ENCODE assay signal across 8 cellular contexts in the genomic region with DNA sequence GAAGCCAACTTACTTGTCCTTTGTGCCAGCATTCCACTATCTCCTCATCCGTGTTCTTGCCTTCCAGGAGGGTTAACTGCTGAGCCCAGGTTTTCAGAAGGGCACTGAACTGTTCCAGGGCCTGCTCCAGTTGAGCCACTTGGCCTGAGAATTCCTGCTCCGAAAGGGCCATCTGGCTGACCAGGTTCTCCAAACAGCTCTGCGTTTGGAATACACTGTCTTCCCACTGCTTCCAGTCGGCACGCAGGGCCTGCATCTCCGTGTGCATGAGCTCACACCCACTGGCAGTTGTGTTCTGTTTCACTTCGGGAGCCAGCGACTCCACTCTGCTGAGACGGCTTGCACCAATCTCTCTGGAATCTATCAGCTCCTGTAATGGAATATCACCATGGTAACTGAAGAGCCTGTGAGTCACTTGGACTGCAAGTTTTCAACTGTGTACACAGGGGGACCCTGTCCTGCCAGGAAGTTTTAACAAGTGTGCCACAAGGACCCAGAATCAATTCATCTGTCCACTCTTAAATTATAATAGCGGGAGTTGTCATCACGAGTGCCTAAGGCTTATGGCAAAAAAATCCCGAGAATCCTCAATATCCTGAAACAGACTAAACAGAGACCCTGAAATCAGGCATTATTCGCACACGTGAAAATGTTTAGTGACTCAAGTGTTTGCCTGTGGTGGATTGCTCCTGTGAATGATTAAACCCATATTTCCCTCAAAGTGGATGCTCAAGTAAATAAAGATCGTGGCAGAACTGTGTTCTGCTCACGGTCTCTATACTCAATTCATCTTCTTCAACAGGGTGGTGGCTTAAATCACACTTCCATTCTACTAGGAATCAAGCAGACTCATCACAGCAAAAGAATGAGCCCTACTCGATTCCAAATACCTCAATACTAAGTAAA.
A peak's percentile ranks its signal among the peaks of the same experiment; 100 is the strongest.
DNase-seq lines count a peak whose midpoint lies in the region; ATAC-seq, FAIRE-seq and TF ChIP-seq lines count a peak whose summit lies in the region.

No MANE protein-coding gene starts in this region.

- H3K9ac ChIP-seq in neural progenitor cell = no peak overlapping the region

- H3K4me3 Mint-ChIP-seq in neural progenitor cell = peak overlapping the region; percentile 81

- no peak for ATAC-seq in activated naive CD4-positive, alpha-beta T cell treated with anti-CD3 and anti-CD28 coated beads, Interleukin-2, amount 50 U/mL, for 72 hours
- no peak for ATAC-seq in HG03025 (IDR thresholded peaks at IDR 0.05; ENCODE audit: low FRiP score, unreplicated experiment)

- H3K4me1 Mint-ChIP-seq in neural progenitor cell = peaks cover 34% of the 10 kb centered on the region

- no peaks in the 10 kb centered on the region for H3K79me2 ChIP-seq in neural progenitor cell (ENCODE audit: low read depth)

- no peak for TF ChIP-seq CTCF in neural progenitor cell (IDR thresholded peaks at IDR 0.05)

- in situ Hi-C loops in Caki2 (cut with HindIII; ENCODE audit: low pct_unique_long_range_greater_than_20kb, low sequenced_read_pairs) = no loop called here

- H4K20me1 ChIP-seq in neural progenitor cell (ENCODE audit: low read depth) = no peaks in the 10 kb centered on the region

- H3K4me3 ChIP-seq in neural progenitor cell = no peak overlapping the region

- peaks cover 4% of the 10 kb centered on the region for H3K4me1 ChIP-seq in neural progenitor cell

- FAIRE-seq in frontal cortex (lab: Jason Lieb, UNC) = no peak

- no peak overlapping the region for H3K27ac ChIP-seq in neural progenitor cell

- no peaks in the 10 kb centered on the region for H3K9me3 ChIP-seq in neural progenitor cell (ENCODE audit: low read depth)

- H3F3A ChIP-seq in neural progenitor cell (ENCODE audit: low read depth) = no peaks in the 10 kb centered on the region

- no peaks in the 10 kb centered on the region for H3K36me3 ChIP-seq in neural progenitor cell

- no peaks in the 10 kb centered on the region for H3K27me3 ChIP-seq in neural progenitor cell

- peak overlapping the region; percentile 98 for H3K27ac Mint-ChIP-seq in neural progenitor cell
- no peak overlapping the region for H3K27ac Mint-ChIP-seq in activated naive CD4-positive, alpha-beta T cell treated with anti-CD3 and anti-CD28 coated beads, Interleukin-2, amount 50 U/mL, for 72 hours

- DNase-seq in Caki2 (ENCODE audit: low read depth) (peak; percentile 88), SK-N-DZ (ENCODE audit: low spot score) (peak; percentile 47), fibroblast of the conjunctiva (ENCODE audit: low read depth) (peak; percentile 99), neural progenitor cell (ENCODE audit: low spot score) (peak; percentile 54), frontal cortex (ENCODE audit: low spot score in 2 of 2) (no peak)
- DNase-seq in activated naive CD4-positive, alpha-beta T cell treated with anti-CD3 and anti-CD28 coated beads, Interleukin-2, amount 50 U/mL, for 72 hours (ENCODE audit: low spot score in 2 of 2) = no peak
- DNase-seq in activated T-cell treated with anti-CD3 and anti-CD28 coated beads, Interleukin-2, amount 50 U/mL, for 48 hours = no peak

- H2AFZ ChIP-seq in neural progenitor cell (replicated peaks) = peak overlapping the region; percentile 45

- no peaks in the 10 kb centered on the region for H3K9me3 Mint-ChIP-seq in neural progenitor cell
- H3K9me3 Mint-ChIP-seq in activated naive CD4-positive, alpha-beta T cell treated with anti-CD3 and anti-CD28 coated beads, Interleukin-2, amount 50 U/mL, for 72 hours = no peaks in the 10 kb centered on the region

- no peaks in the 10 kb centered on the region for H3K27me3 Mint-ChIP-seq in neural progenitor cell (ENCODE audit: insufficient read depth, low read depth)

- H3K4me2 ChIP-seq in neural progenitor cell = no peak overlapping the region

- peaks cover 2% of the 10 kb centered on the region for H3K36me3 Mint-ChIP-seq in neural progenitor cell
- no peaks in the 10 kb centered on the region for H3K36me3 Mint-ChIP-seq in activated naive CD4-positive, alpha-beta T cell treated with anti-CD3 and anti-CD28 coated beads, Interleukin-2, amount 50 U/mL, for 72 hours

Comparison
In these comparisons a context has a peak if more than half of its experiments do, and no peak if none do; other contexts are left out.
1. DNase-seq: peak in Caki2 (single experiment), SK-N-DZ (single experiment), fibroblast of the conjunctiva (single experiment) and neural progenitor cell (single experiment); none in activated naive CD4-positive, alpha-beta T cell treated with anti-CD3 and anti-CD28 coated beads, Interleukin-2, amount 50 U/mL, for 72 hours (0 of 2), frontal cortex (0 of 2) and activated T-cell treated with anti-CD3 and anti-CD28 coated beads, Interleukin-2, amount 50 U/mL, for 48 hours (0 of 2).